In genomic region chr18:45755936-45756335, GRCh38 we compare ENCODE assay signal across 1 cellular context.
TF ChIP-seq lines count a peak whose summit lies in the region.

No MANE protein-coding gene starts in this region.

TF ChIP-seq in K562, 482 proteins besides CTCF, POLR2A, EP300 and RAD21 (continued from another document):
- TF ChIP-seq ZNF354B (CRISPR knock-in tag; IDR thresholded peaks at IDR 0.05) (no peak), KLF16 (IDR thresholded peaks at IDR 0.05) (no peak), ZFX (CRISPR knock-in tag; IDR thresholded peaks at IDR 0.05) (no peak), DPF2 (IDR thresholded peaks at IDR 0.05) (no peak), ZNF318 (IDR thresholded peaks at IDR 0.05; ENCODE audit: borderline replicate concordance in 1 of 2, low read depth in 1 of 2) (no peak), CHD7 (IDR thresholded peaks at IDR 0.05; ENCODE audit: low read depth, low read length) (no peak), PHB (CRISPR knock-in tag; IDR thresholded peaks at IDR 0.05) (no peak), ZNF140 (CRISPR knock-in tag; IDR thresholded peaks at IDR 0.05) (no peak), ZBTB49 (CRISPR knock-in tag; IDR thresholded peaks at IDR 0.05; ENCODE audit: borderline replicate concordance) (no peak), NFXL1 (CRISPR knock-in tag; IDR thresholded peaks at IDR 0.05) (no peak), SMAD1 (IDR thresholded peaks at IDR 0.05; ENCODE audit: low read depth, low read length, partially characterized antibody) (peak; percentile 93), NFIC (IDR thresholded peaks at IDR 0.05) (peak; percentile 99), NFIX (CRISPR knock-in tag; IDR thresholded peaks at IDR 0.05; ENCODE audit: low read depth) (peak; percentile 98)
